ENCODE assay signal across 9 cellular contexts in genomic region chr22:24516301-24516737, GRCh38. TPM values are rescaled to one million over a fixed set of nuclear protein-coding genes. Genes with fewer than 3 reads are reported as not detected.
A peak's percentile ranks its signal among the peaks of the same experiment; 100 is the strongest.
DNase-seq lines count a peak whose midpoint lies in the region; ATAC-seq and TF ChIP-seq lines count a peak whose summit lies in the region.
"Had no signal": no experiment of that assay in that cellular context is flagged by ENCODE, and none has a peak within 500 bp of the region (broad histone marks: within the 10 kb centered on the region; RNA-seq: fewer than 3 reads in every experiment).

No MANE protein-coding gene starts in this region.

- H3K4me3 ChIP-seq in RWPE2 (ENCODE audit: severe bottlenecking) (no peak overlapping the region), foreskin fibroblast (ENCODE audit: low read depth in 1 of 2, low read length in 2 of 2) (peak overlapping the region; percentile 7 to 31), spleen (no peak overlapping the region), MM.1S (ENCODE audit: low read length) (no peak overlapping the region)

- no peak overlapping the region for H3K27ac ChIP-seq in RWPE2 (ENCODE audit: poor library complexity, severe bottlenecking)
- peak overlapping the region in 6 of 8 donors; percentile 42 to 76 (median 68) for H3K27ac ChIP-seq in spleen
- H3K27ac ChIP-seq in MM.1S (ENCODE audit: low read length) = no peak overlapping the region

- no peaks in the 10 kb centered on the region for H4K20me1 ChIP-seq in MM.1S (ENCODE audit: insufficient read depth, low read length)

- H2AFZ ChIP-seq in MM.1S (ENCODE audit: low read length) = no peak overlapping the region

- H3F3A ChIP-seq in MM.1S (ENCODE audit: insufficient read depth, low read length) = no peaks in the 10 kb centered on the region

- H3K27me3 ChIP-seq in RWPE2 (ENCODE audit: insufficient read depth, poor library complexity, severe bottlenecking) (no peaks in the 10 kb centered on the region), spleen (replicated peaks in 1 of 7) (no peaks in the 10 kb centered on the region), MM.1S (replicated peaks; ENCODE audit: insufficient read depth, low read length) (no peaks in the 10 kb centered on the region)

- 16 to 52% (median 19%) methylated on average over 3 of the region's 3 CpGs for WGBS in spleen, 5 donors

- TF ChIP-seq CTCF in GM13977 (IDR thresholded peaks at IDR 0.05; ENCODE audit: extremely low read depth, insufficient read depth, missing control alignments) (no peak), RWPE2 (IDR thresholded peaks at IDR 0.05; ENCODE audit: poor library complexity, severe bottlenecking) (no peak), foreskin fibroblast (IDR thresholded peaks at IDR 0.05; ENCODE audit: low read depth, low read length) (no peak), spleen (IDR thresholded peaks at IDR 0.05 in 8 of 11, conservative IDR thresholded peaks at IDR 0.05 in 3 of 11) (no peak), MM.1S (IDR thresholded peaks at IDR 0.05; ENCODE audit: low read length) (no peak)

- H3K9ac ChIP-seq in MM.1S (ENCODE audit: low read length) = no peak overlapping the region

- no peak overlapping the region for H3K4me2 ChIP-seq in MM.1S (ENCODE audit: low read depth, low read length)

- intact Hi-C loops in spleen (cut with DNase I; ENCODE audit: low total_unique reads) = no loop called here

- H3K79me2 ChIP-seq in MM.1S (ENCODE audit: low read length) = no peaks in the 10 kb centered on the region

- in situ Hi-C loops in GM13977 (cut with MboI; ENCODE audit: low pct_unique_long_range_greater_than_20kb, low sequenced_read_pairs, unreplicated experiment) = no loop called here

- peaks cover under 1% of the 10 kb centered on the region for H3K4me1 ChIP-seq in RWPE2 (ENCODE audit: insufficient read depth, poor library complexity, severe bottlenecking)
- peaks cover 13 to 84% (median 36%) of the 10 kb centered on the region in 6 donors for H3K4me1 ChIP-seq in spleen
- no peaks in the 10 kb centered on the region for H3K4me1 ChIP-seq in MM.1S (ENCODE audit: low read length)

- ATAC-seq in RWPE2 (ENCODE audit: low read depth) = peak; percentile 56; the same call in 2 of the 3 replicates

- H3K36me3 ChIP-seq in RWPE2 (ENCODE audit: low read depth) = no peaks in the 10 kb centered on the region
- no peaks in the 10 kb centered on the region for H3K36me3 ChIP-seq in spleen
- H3K36me3 ChIP-seq in MM.1S (replicated peaks; ENCODE audit: insufficient read depth, low read length) = no peaks in the 10 kb centered on the region

- TF ChIP-seq POLR2A in spleen (IDR thresholded peaks at IDR 0.05) = no peak

- no peaks in the 10 kb centered on the region for H3K9me2 ChIP-seq in MM.1S (replicated peaks; ENCODE audit: insufficient read depth, low read length)

- H3K9me3 ChIP-seq in RWPE2 (ENCODE audit: severe bottlenecking) (no peaks in the 10 kb centered on the region), spleen (no peaks in the 10 kb centered on the region), MM.1S (replicated peaks; ENCODE audit: insufficient read depth, low read length) (no peaks in the 10 kb centered on the region)

- DNase-seq in GM13977 (ENCODE audit: low spot score) (peak; percentile 63), RWPE2 (ENCODE audit: low spot score) (no peak), foreskin fibroblast (peak; percentile 71 to 90), spleen (no peak), MM.1S (no peak), NCI-H774 (lab: John Stamatoyannopoulos, UW) (no peak), NCI-H2227 treated with DMSO at 0.1 percent for 48 hours (lab: John Stamatoyannopoulos, UW) (no peak)
- DNase-seq: NCI-H446 had no signal

RNA-seq across cellular contexts. Expression of gene UPB1, which starts 21.2 kb away (rescaled TPM):
- total RNA-seq in spleen = 1 to 10 TPM in 6 of 7 donors, under 1 TPM in 1; 0.92 to 3.9 (median 2.0) TPM
- polyA plus RNA-seq in spleen = 1 to 10 TPM in 1 of 3 donors, under 1 TPM in 2; 0.38 to 1.5 (median 0.47) TPM
- total RNA-seq: activated CD8-positive, alpha-beta memory T cell treated with anti-CD3 and anti-CD28 coated beads for 36 hours had no signal

RNA-seq across cellular contexts. Expression of gene GUCD1, which starts 38.6 kb away (rescaled TPM):
- total RNA-seq in spleen = 100 to 1,000 TPM in 5 of 7 donors, 10 to 100 TPM in 2; 85.4 to 162 (median 112) TPM
- polyA plus RNA-seq in spleen = 100 to 1,000 TPM in 2 of 3 donors, 10 to 100 TPM in 1; 82.6 to 108 (median 105) TPM

RNA-seq across cellular contexts. Expression of gene SNRPD3, which starts 39.5 kb away (rescaled TPM):
- 100 to 1,000 TPM in 2 of 7 donors, 10 to 100 TPM in 5; 52.0 to 142 (median 66.3) TPM for total RNA-seq in spleen
- 100 to 1,000 TPM in 2 of 3 donors, 10 to 100 TPM in 1; 89.8 to 113 (median 113) TPM for polyA plus RNA-seq in spleen

Comparison
In these comparisons a context has a peak if more than half of its experiments do, and no peak if none do; other contexts are left out.
1. DNase-seq: peak in GM13977 (single experiment) and foreskin fibroblast (2 of 2); none in RWPE2 (single experiment), spleen (single experiment), MM.1S (single experiment), NCI-H774 (single experiment) and NCI-H2227 treated with DMSO at 0.1 percent for 48 hours (single experiment).
2. H3K27ac ChIP-seq: peak in spleen (6 of 8); none in RWPE2 (single experiment) and MM.1S (single experiment).
3. H3K4me3 ChIP-seq: peak in foreskin fibroblast (2 of 2); none in RWPE2 (single experiment), spleen (0 of 8) and MM.1S (single experiment).